ENCODE assay signal across 1 cellular context in genomic region chrX:123173833-123174232, GRCh38.
TF ChIP-seq lines count a peak whose summit lies in the region.

No MANE protein-coding gene starts in this region.

TF ChIP-seq in WTC11, 78 proteins besides CTCF, POLR2A, EP300 and RAD21 (continued from another document):
- no peak for TF ChIP-seq RORB (CRISPR knock-in tag; IDR thresholded peaks at IDR 0.05)
- no peak for TF ChIP-seq TP53 (CRISPR knock-in tag; IDR thresholded peaks at IDR 0.05)
- TF ChIP-seq ESRRA (CRISPR knock-in tag; IDR thresholded peaks at IDR 0.05; ENCODE audit: borderline replicate concordance), result no peak
- no peak for TF ChIP-seq ZNF396 (CRISPR knock-in tag; IDR thresholded peaks at IDR 0.05; ENCODE audit: borderline replicate concordance)
- TF ChIP-seq ZNF671 (CRISPR knock-in tag; IDR thresholded peaks at IDR 0.05), result no peak
- TF ChIP-seq ELF4 (CRISPR knock-in tag; IDR thresholded peaks at IDR 0.05; ENCODE audit: low read depth), result no peak
- no peak for TF ChIP-seq HMGA2 (CRISPR knock-in tag; IDR thresholded peaks at IDR 0.05)
- TF ChIP-seq, protein P1, sequence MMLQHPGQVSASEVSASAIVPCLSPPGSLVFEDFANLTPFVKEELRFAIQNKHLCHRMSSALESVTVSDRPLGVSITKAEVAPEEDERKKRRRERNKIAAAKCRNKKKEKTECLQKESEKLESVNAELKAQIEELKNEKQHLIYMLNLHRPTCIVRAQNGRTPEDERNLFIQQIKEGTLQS (CRISPR knock-in tag; conservative IDR thresholded peaks at IDR 0.05), result no peak
- no peak for TF ChIP-seq ZNF121 (CRISPR knock-in tag; IDR thresholded peaks at IDR 0.05)
- TF ChIP-seq CREB1 (CRISPR knock-in tag; IDR thresholded peaks at IDR 0.05), result no peak
- no peak for TF ChIP-seq NR1H2 (CRISPR knock-in tag; IDR thresholded peaks at IDR 0.05)
- TF ChIP-seq GRHL2 (CRISPR knock-in tag; IDR thresholded peaks at IDR 0.05; ENCODE audit: insufficient replicate concordance, severe bottlenecking), result no peak
- TF ChIP-seq CDX4 (CRISPR knock-in tag; IDR thresholded peaks at IDR 0.05; ENCODE audit: borderline replicate concordance), result no peak
- TF ChIP-seq ZNF263 (CRISPR knock-in tag; IDR thresholded peaks at IDR 0.05; ENCODE audit: low read depth), result no peak
